In the genomic region with DNA sequence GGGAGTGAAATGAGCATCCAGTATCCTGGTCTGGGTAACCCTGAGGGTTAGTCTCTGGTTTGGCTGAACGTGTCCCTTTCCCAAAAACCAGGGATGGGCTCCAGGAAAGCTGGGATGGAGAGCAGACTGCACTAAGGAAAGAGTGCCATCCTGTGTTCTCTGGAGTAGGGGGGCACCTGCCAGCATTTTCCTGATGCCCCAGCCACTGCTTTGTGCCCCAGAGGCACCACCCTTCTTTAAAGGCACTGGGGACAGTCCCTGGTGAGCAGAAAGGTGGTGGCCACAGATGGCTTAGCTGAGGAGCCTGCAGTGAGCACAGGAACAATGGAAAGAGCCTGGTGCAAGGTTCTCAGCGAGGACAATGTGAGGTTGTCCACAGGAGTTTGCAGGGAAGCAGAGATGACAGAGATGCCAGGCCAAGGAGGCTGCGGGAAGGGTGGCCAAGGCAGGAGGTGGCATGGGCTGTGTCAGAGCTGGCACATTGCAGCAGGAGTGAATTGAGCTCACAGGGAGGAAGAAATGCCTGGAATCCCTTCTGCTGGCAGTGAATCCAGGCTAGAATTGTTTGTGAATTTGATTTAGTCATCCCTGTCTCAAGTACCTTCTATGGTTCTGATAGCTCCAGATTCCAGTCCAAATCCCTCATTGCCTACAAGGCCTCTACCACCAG, we compare ENCODE assay signal across 13 cellular contexts. TPM values are rescaled to one million over a fixed set of nuclear protein-coding genes. Genes with fewer than 3 reads are reported as not detected.
A peak's percentile ranks its signal among the peaks of the same experiment; 100 is the strongest.
DNase-seq lines count a peak whose midpoint lies in the region; ATAC-seq and TF ChIP-seq lines count a peak whose summit lies in the region.
"Had no signal": no experiment of that assay in that cellular context is flagged by ENCODE, and none has a peak within 500 bp of the region (broad histone marks: within the 10 kb centered on the region; RNA-seq: fewer than 3 reads in every experiment).

No MANE protein-coding gene starts in this region.

- H3K4me3 Mint-ChIP-seq in nephron, result no peak overlapping the region
- H3K4me3 Mint-ChIP-seq: activated naive CD8-positive, alpha-beta T cell; natural killer cell had no signal

- no peak overlapping the region for H3K4me3 ChIP-seq in esophagus muscularis mucosa

- no peak for ATAC-seq in HG02759 (IDR thresholded peaks at IDR 0.05; ENCODE audit: unreplicated experiment)
- no peak for ATAC-seq in HG02763 (IDR thresholded peaks at IDR 0.05; ENCODE audit: unreplicated experiment)
- ATAC-seq: natural killer cell had no signal

- no peaks in the 10 kb centered on the region for H3K36me3 Mint-ChIP-seq in nephron (ENCODE audit: low read depth)
- H3K36me3 Mint-ChIP-seq: activated naive CD8-positive, alpha-beta T cell; natural killer cell had no signal

- DNase-seq in RWPE1 (ENCODE audit: low spot score) (no peak), esophagus muscularis mucosa (ENCODE audit: extremely low spot score) (no peak), ureter (ENCODE audit: low spot score) (peak; percentile 46), RPMI8226 (no peak), NCI-H748 treated with DMSO at 0.1 percent for 48 hours (lab: John Stamatoyannopoulos, UW) (no peak)
- DNase-seq: activated CD4-positive, CD25-positive, alpha-beta regulatory T cell treated with anti-CD3 and anti-CD28 coated beads, Interleukin-2, amount 50 U/mL, for 72 hours; DMS79 treated with DMSO at 0.1 percent for 48 hours; natural killer cell; NCI-H1417 treated with DMSO at 0.1 percent for 48 hours had no signal

- TF ChIP-seq EP300 in esophagus muscularis mucosa (IDR thresholded peaks at IDR 0.05), result no peak

- H3K27ac ChIP-seq in RWPE1 (peak overlapping the region; percentile 87), esophagus muscularis mucosa (replicated peaks in 1 of 4) (peak overlapping the region; percentile 81 to 93 (median 86))

- H3K9me3 Mint-ChIP-seq in nephron, result no peaks in the 10 kb centered on the region
- H3K9me3 Mint-ChIP-seq: natural killer cell had no signal

- WGBS in esophagus muscularis mucosa, result 68% methylated on average over 2 of the region's 3 CpGs

- H3K27me3 ChIP-seq in esophagus muscularis mucosa, result no peaks in the 10 kb centered on the region

- H3K36me3 ChIP-seq in esophagus muscularis mucosa, result no peaks in the 10 kb centered on the region

- H3K27ac Mint-ChIP-seq in nephron, result peak overlapping the region in 2 of 3 experiments; percentile 23 to 59
- H3K27ac Mint-ChIP-seq: activated naive CD8-positive, alpha-beta T cell; natural killer cell had no signal

- POLR2A ChIA-PET in RWPE1 (lab: Yijun Ruan, JAX; ENCODE audit: low non-redundant PET), result no interaction called here

- H3K4me1 ChIP-seq in esophagus muscularis mucosa, result peaks cover 63 to 84% (median 81%) of the 10 kb centered on the region in 4 donors

- TF ChIP-seq CTCF in RWPE1 (conservative IDR thresholded peaks at IDR 0.05; ENCODE audit: low read depth) (no peak), esophagus muscularis mucosa (IDR thresholded peaks at IDR 0.05) (no peak), nephron (IDR thresholded peaks at IDR 0.05; ENCODE audit: unreplicated experiment in 3 of 3) (no peak)

- intact Hi-C loops in esophagus muscularis mucosa (cut with DNase I), result no loop called here

- CTCF ChIA-PET in RWPE1 (lab: Yijun Ruan, JAX), result no interaction called here

- H3K9me3 ChIP-seq in esophagus muscularis mucosa, result no peaks in the 10 kb centered on the region

- peaks cover 44% of the 10 kb centered on the region for H3K4me1 Mint-ChIP-seq in nephron
- H3K4me1 Mint-ChIP-seq: natural killer cell had no signal

- TF ChIP-seq POLR2A in esophagus muscularis mucosa (IDR thresholded peaks at IDR 0.05; ENCODE audit: low read depth), result no peak

- H3K27me3 Mint-ChIP-seq in nephron (ENCODE audit: low read depth), result no peaks in the 10 kb centered on the region
- H3K27me3 Mint-ChIP-seq: activated naive CD8-positive, alpha-beta T cell had no signal

RNA-seq across cellular contexts. Expression of a gene that starts 39.9 kb away (rescaled TPM):
- 100 to 1,000 TPM; 111 to 313 (median 155) TPM for total RNA-seq in esophagus muscularis mucosa
- total RNA-seq in ureter, result 76.2 TPM
- total RNA-seq: natural killer cell had no signal
